21 cellular contexts compared by ENCODE assay signal in genomic region chr3:59876533-59877062, GRCh38.
"Had no signal": no experiment of that assay in that cellular context is flagged by ENCODE, and none has a peak within 500 bp of the region (broad histone marks: within the 10 kb centered on the region; RNA-seq: fewer than 3 reads in every experiment).

No MANE protein-coding gene starts in this region.

- DNase-seq: activated CD4-positive, alpha-beta T cell treated with anti-CD3 and anti-CD28 coated beads for 48 hours; activated CD4-positive, CD25-positive, alpha-beta regulatory T cell; activated CD8-positive, alpha-beta T cell treated with anti-CD3 and anti-CD28 coated beads for 36 hours; activated naive CD4-positive, alpha-beta T cell treated with Interleukin-2 at 50 U/mL for 16 hours; activated naive CD8-positive, alpha-beta T cell treated with anti-CD3 and anti-CD28 coated beads, Interleukin-2, amount 50 U/mL, for 24 hours; activated T-cell treated with anti-CD3 and anti-CD28 coated beads, Interleukin-2, amount 50 U/mL, for 1 hour; brain microvascular endothelial cell; foreskin melanocyte; kidney; left ventricle myocardium inferior; mucosa of descending colon; naive thymus-derived CD4-positive, alpha-beta T cell; right cardiac atrium; small intestine; stimulated activated CD4-positive, alpha-beta T cell treated with anti-CD3 and anti-CD28 coated beads, Interleukin-15, amount 100 ng/mL, for 24 hours; stimulated activated CD4-positive, alpha-beta T cell treated with anti-CD3 and anti-CD28 coated beads, Interleukin-4, amount 100 ng/mL, for 1 hour; stomach had no signal

- H3K4me3 Mint-ChIP-seq: activated CD8-positive, alpha-beta T cell treated with anti-CD3 and anti-CD28 coated beads for 36 hours; activated naive CD8-positive, alpha-beta T cell treated with anti-CD3 and anti-CD28 coated beads, Interleukin-2, amount 50 U/mL, for 24 hours; activated T-helper 17 cell treated with anti-CD3 and anti-CD28 coated beads, Interleukin-2, amount 50 U/mL, for 72 hours; memory B cell; neural progenitor cell; T-helper 2 cell treated with Interferon-gamma antibody and Interleukin-4, amounts not matched to agents 5 μg/mL and 100 μg/mL, for 36 hours had no signal

- H3K27ac Mint-ChIP-seq: activated CD8-positive, alpha-beta T cell treated with anti-CD3 and anti-CD28 coated beads for 36 hours; activated naive CD8-positive, alpha-beta T cell treated with anti-CD3 and anti-CD28 coated beads, Interleukin-2, amount 50 U/mL, for 24 hours; activated T-helper 17 cell treated with anti-CD3 and anti-CD28 coated beads, Interleukin-2, amount 50 U/mL, for 72 hours; memory B cell; neural progenitor cell; T-helper 2 cell treated with Interferon-gamma antibody and Interleukin-4, amounts not matched to agents 5 μg/mL and 100 μg/mL, for 36 hours had no signal

- ATAC-seq: activated CD8-positive, alpha-beta T cell treated with anti-CD3 and anti-CD28 coated beads for 36 hours; activated naive CD8-positive, alpha-beta T cell treated with anti-CD3 and anti-CD28 coated beads, Interleukin-2, amount 50 U/mL, for 24 hours; activated T-helper 17 cell treated with anti-CD3 and anti-CD28 coated beads, Interleukin-2, amount 50 U/mL, for 72 hours; mucosa of descending colon; naive thymus-derived CD4-positive, alpha-beta T cell; right cardiac atrium had no signal

- H3K9me3 Mint-ChIP-seq: activated T-helper 17 cell treated with anti-CD3 and anti-CD28 coated beads, Interleukin-2, amount 50 U/mL, for 72 hours; neural progenitor cell; T-helper 2 cell treated with Interferon-gamma antibody and Interleukin-4, amounts not matched to agents 5 μg/mL and 100 μg/mL, for 36 hours had no signal

- H3K4me1 Mint-ChIP-seq: activated T-helper 17 cell treated with anti-CD3 and anti-CD28 coated beads, Interleukin-2, amount 50 U/mL, for 72 hours had no signal

- H3K36me3 Mint-ChIP-seq: neural progenitor cell had no signal

- H3K27me3 Mint-ChIP-seq: activated CD8-positive, alpha-beta T cell treated with anti-CD3 and anti-CD28 coated beads for 36 hours; activated naive CD8-positive, alpha-beta T cell treated with anti-CD3 and anti-CD28 coated beads, Interleukin-2, amount 50 U/mL, for 24 hours; activated T-helper 17 cell treated with anti-CD3 and anti-CD28 coated beads, Interleukin-2, amount 50 U/mL, for 72 hours; naive thymus-derived CD4-positive, alpha-beta T cell had no signal
